14 cellular contexts compared by ENCODE assay signal in the genomic region with DNA sequence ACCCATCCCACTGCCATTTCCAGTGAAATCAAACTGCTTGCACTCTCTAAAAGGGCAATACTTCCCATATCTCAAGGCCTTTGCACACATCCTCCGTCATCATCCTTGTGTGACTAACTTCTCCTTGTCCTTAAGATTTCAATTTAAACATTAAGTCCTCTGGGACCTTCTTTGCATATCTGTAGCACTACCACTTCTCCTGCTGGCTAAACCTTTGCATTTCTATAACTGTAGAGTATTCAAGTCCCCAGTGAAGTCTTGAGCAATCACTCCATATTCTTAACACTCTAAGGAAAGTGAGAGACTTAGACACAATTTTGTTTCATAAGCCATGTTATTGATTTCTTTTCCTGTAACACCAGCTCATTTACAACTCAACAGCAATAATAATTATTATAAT.
DNase-seq lines count a peak whose midpoint lies in the region; ATAC-seq and TF ChIP-seq lines count a peak whose summit lies in the region.
"Had no signal": no experiment of that assay in that cellular context is flagged by ENCODE, and none has a peak within 500 bp of the region (broad histone marks: within the 10 kb centered on the region; RNA-seq: fewer than 3 reads in every experiment).

No MANE protein-coding gene starts in this region.

- CTCF ChIA-PET in WTC11 (lab: Charles Lee) = no interaction called here

- H4K20me1 ChIP-seq in GM23338 (replicated peaks; ENCODE audit: insufficient read depth) = no peaks in the 10 kb centered on the region

- H3K36me3 ChIP-seq in GM23338 (ENCODE audit: insufficient read depth) (no peaks in the 10 kb centered on the region), HUES6 (ENCODE audit: control insufficient read depth, insufficient read depth, low read length) (no peaks in the 10 kb centered on the region), iPS-20b (ENCODE audit: insufficient read depth, low read depth, low read length) (no peaks in the 10 kb centered on the region), right atrium auricular region (no peaks in the 10 kb centered on the region), vagina (no peaks in the 10 kb centered on the region)

- H3K9ac ChIP-seq in HUES6 (ENCODE audit: low read length) = no peak overlapping the region
- H3K9ac ChIP-seq in iPS-20b (ENCODE audit: low read depth, low read length) = no peak overlapping the region

- no peak for TF ChIP-seq POLR2A in vagina (IDR thresholded peaks at IDR 0.05)

- intact Hi-C loops in vagina (cut with DNase I) = no loop called here

- H3K27me3 Mint-ChIP-seq in GM23338 (ENCODE audit: insufficient read depth, low read depth, poor library complexity) = no peaks in the 10 kb centered on the region
- H3K27me3 Mint-ChIP-seq in WTC11 (ENCODE audit: low read depth) = peaks cover 15% of the 10 kb centered on the region
- H3K27me3 Mint-ChIP-seq: CD4-positive, alpha-beta T cell had no signal

- POLR2A ChIA-PET in WTC11 (lab: Charles Lee) = no interaction called here

- H3K79me2 ChIP-seq in GM23338 (replicated peaks; ENCODE audit: insufficient read depth) = no peaks in the 10 kb centered on the region

- H2AFZ ChIP-seq in GM23338 = no peak overlapping the region

- H3K9me2 ChIP-seq in GM23338 (ENCODE audit: insufficient read depth) = peaks cover 4% of the 10 kb centered on the region; the same call in 1 of the 2 replicates

- peaks cover 63% of the 10 kb centered on the region for H3K4me1 Mint-ChIP-seq in GM23338
- H3K4me1 Mint-ChIP-seq in WTC11 = peaks cover 85% of the 10 kb centered on the region

- H3K4me1 ChIP-seq in GM23338 (ENCODE audit: insufficient read depth) = peaks cover 67% of the 10 kb centered on the region
- peaks cover 54% of the 10 kb centered on the region for H3K4me1 ChIP-seq in HUES6 (ENCODE audit: control insufficient read depth, insufficient read depth, low read length)
- peaks cover 51% of the 10 kb centered on the region for H3K4me1 ChIP-seq in iPS-20b (ENCODE audit: insufficient read depth, low read length)
- H3K4me1 ChIP-seq in right atrium auricular region = no peaks in the 10 kb centered on the region
- no peaks in the 10 kb centered on the region for H3K4me1 ChIP-seq in vagina
- H3K4me1 ChIP-seq: A549 had no signal

- DNase-seq in GM23338 (ENCODE audit: low spot score) (peak; percentile 21), WTC11 (ENCODE audit: low spot score) (no peak), right atrium auricular region (ENCODE audit: low spot score) (no peak), medulla oblongata (ENCODE audit: extremely low spot score) (no peak), vagina (ENCODE audit: extremely low spot score in 2 of 2) (no peak)
- DNase-seq: AML-193; Caco-2; CD4-positive, alpha-beta T cell had no signal

- no peaks in the 10 kb centered on the region for H3K9me3 ChIP-seq in HUES6 (ENCODE audit: control insufficient read depth, insufficient read depth, low read depth, low read length)
- H3K9me3 ChIP-seq in iPS-20b (ENCODE audit: insufficient read depth, low read depth, low read length) = no peaks in the 10 kb centered on the region
- no peaks in the 10 kb centered on the region for H3K9me3 ChIP-seq in right atrium auricular region
- no peaks in the 10 kb centered on the region for H3K9me3 ChIP-seq in vagina
- H3K9me3 ChIP-seq: A549, Caco-2 had no signal

- ATAC-seq in GM23338 (peak; percentile 73), WTC11 (peak; percentile 72), GM19324 (IDR thresholded peaks at IDR 0.05; ENCODE audit: low FRiP score, unreplicated experiment) (no peak)
- ATAC-seq: A549 had no signal

- peaks cover 2% of the 10 kb centered on the region; the same call in 1 of the 3 replicates for H3K9me3 Mint-ChIP-seq in GM23338
- peaks cover 3% of the 10 kb centered on the region; the same call in 1 of the 2 replicates for H3K9me3 Mint-ChIP-seq in WTC11
- H3K9me3 Mint-ChIP-seq: CD4-positive, alpha-beta T cell had no signal

- H3K27ac Mint-ChIP-seq in GM23338 (0 out of 2 replicates have a peak overlapping the region, but pooled peaks have one; percentile 2), WTC11 (peak overlapping the region; percentile 19; the same call in 1 of the 2 replicates)
- H3K27ac Mint-ChIP-seq: CD4-positive, alpha-beta T cell had no signal

- H3K27me3 ChIP-seq in GM23338 (ENCODE audit: insufficient read depth) = no peaks in the 10 kb centered on the region
- no peaks in the 10 kb centered on the region for H3K27me3 ChIP-seq in HUES6 (ENCODE audit: control insufficient read depth, insufficient read depth, low read length)
- H3K27me3 ChIP-seq in iPS-20b (ENCODE audit: insufficient read depth, low read length) = peaks cover 4% of the 10 kb centered on the region; the same call in 1 of the 2 replicates
- H3K27me3 ChIP-seq in right atrium auricular region = no peaks in the 10 kb centered on the region
- H3K27me3 ChIP-seq in vagina = no peaks in the 10 kb centered on the region

- H3K4me3 ChIP-seq in GM23338 (no peak overlapping the region), HUES6 (ENCODE audit: low read depth, low read length) (peak overlapping the region; percentile 1; the same call in 1 of the 2 replicates), iPS-20b (ENCODE audit: low read length) (peak overlapping the region; percentile 42), right atrium auricular region (no peak overlapping the region), vagina (no peak overlapping the region)
- H3K4me3 ChIP-seq: A549 had no signal

- H3F3A ChIP-seq in GM23338 (replicated peaks; ENCODE audit: low read depth) = no peaks in the 10 kb centered on the region

- H3K36me3 Mint-ChIP-seq in GM23338 (ENCODE audit: low read depth) (peaks cover 4% of the 10 kb centered on the region; the same call in 2 of the 3 replicates), WTC11 (no peaks in the 10 kb centered on the region; the same call in 1 of the 2 replicates)

- H3K4me3 Mint-ChIP-seq in GM23338 = peak overlapping the region; percentile 7
- peak overlapping the region; percentile 5 for H3K4me3 Mint-ChIP-seq in WTC11
- H3K4me3 Mint-ChIP-seq: CD4-positive, alpha-beta T cell had no signal

- H3K27ac ChIP-seq in GM23338 (ENCODE audit: low read depth) (no peak overlapping the region), HUES6 (ENCODE audit: low read depth, low read length) (no peak overlapping the region), iPS-20b (ENCODE audit: low read length) (no peak overlapping the region), right atrium auricular region (no peak overlapping the region), vagina (no peak overlapping the region)
- H3K27ac ChIP-seq: 22Rv1, A549, C4-2B had no signal

- H3K4me2 ChIP-seq in GM23338 = peak overlapping the region; percentile 69
- H3K4me2 ChIP-seq: A549 had no signal

- TF ChIP-seq CTCF in GM23338 (conservative IDR thresholded peaks at IDR 0.05; ENCODE audit: low read depth in 2 of 2) = no peak
- TF ChIP-seq CTCF in WTC11 (IDR thresholded peaks at IDR 0.05) = no peak
- TF ChIP-seq CTCF in right atrium auricular region (IDR thresholded peaks at IDR 0.05) = no peak
- TF ChIP-seq CTCF in vagina (IDR thresholded peaks at IDR 0.05) = no peak

TF ChIP-seq in WTC11, 78 proteins besides CTCF, POLR2A, EP300 and RAD21:
- TF ChIP-seq ETV6 (CRISPR knock-in tag; IDR thresholded peaks at IDR 0.05) (peak; percentile 55; the same call in 1 of the 2 replicates), AR (CRISPR knock-in tag; IDR thresholded peaks at IDR 0.05) (no peak)

Comparison
In these comparisons a context has a peak if more than half of its experiments do, and no peak if none do; other contexts are left out.
1. H3K4me3 ChIP-seq: peak in HUES6 (single experiment) and iPS-20b (single experiment); none in GM23338 (single experiment), right atrium auricular region (0 of 2) and vagina (0 of 2).